In genomic region chr3:36456784-36457183, GRCh38 we compare ENCODE assay signal across 8 cellular contexts.
"Had no signal": no experiment of that assay in that cellular context is flagged by ENCODE, and none has a peak within 500 bp of the region (broad histone marks: within the 10 kb centered on the region; RNA-seq: fewer than 3 reads in every experiment).

No MANE protein-coding gene starts in this region.

- H3K9ac ChIP-seq: KMS-11 had no signal

- H3K9me3 Mint-ChIP-seq: IgD-negative memory B cell had no signal

- H3K27ac ChIP-seq: HL-60, KMS-11 had no signal

- FAIRE-seq: HTR-8/SVneo, K562 had no signal

- DNase-seq: IMR-90, KBM-7, KG1 had no signal

- ATAC-seq: K562 had no signal

- H3K4me3 ChIP-seq: K562 had no signal

- H3K36me3 Mint-ChIP-seq: IgD-negative memory B cell had no signal

- H3K4me3 Mint-ChIP-seq: IgD-negative memory B cell had no signal

- H3K27ac Mint-ChIP-seq: IgD-negative memory B cell had no signal

- H3K4me2 ChIP-seq: KMS-11 had no signal
